In the genomic region with DNA sequence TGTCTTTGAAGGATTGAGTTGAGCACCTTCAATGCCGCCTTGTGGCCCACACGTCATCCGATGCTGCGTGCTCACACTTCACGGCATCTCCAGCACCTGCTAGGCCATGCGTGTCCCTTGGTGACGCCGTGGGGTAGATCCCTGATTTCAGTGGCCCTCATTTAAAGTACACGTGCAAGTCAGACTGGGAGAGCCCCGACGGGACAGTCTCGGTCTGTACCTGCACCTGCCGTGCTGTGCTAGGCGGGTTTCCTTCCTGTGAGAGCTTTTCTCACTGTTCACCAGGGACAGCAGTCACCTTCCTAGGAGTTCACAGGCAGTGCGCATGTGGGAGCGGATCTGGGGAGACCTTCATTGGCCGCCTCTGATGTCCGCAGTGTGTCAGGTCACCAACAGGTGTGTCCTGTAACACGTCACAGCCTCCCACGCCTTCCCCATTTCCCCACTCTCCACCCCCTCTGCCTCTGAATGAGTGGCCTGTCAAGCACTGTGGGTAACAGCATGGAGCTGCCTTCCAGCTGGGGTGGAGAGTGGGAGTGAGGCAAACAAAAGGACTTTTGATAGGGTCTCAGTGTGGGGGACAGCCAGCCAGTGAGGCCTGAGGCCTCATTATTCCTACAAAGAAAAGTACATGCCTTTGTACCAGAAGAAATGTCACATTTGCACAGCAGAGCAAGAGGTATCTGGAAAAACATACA, we compare ENCODE assay signal across 14 cellular contexts.
DNase-seq lines count a peak whose midpoint lies in the region; ATAC-seq and TF ChIP-seq lines count a peak whose summit lies in the region.
"Had no signal": no experiment of that assay in that cellular context is flagged by ENCODE, and none has a peak within 500 bp of the region (broad histone marks: within the 10 kb centered on the region; RNA-seq: fewer than 3 reads in every experiment).

No MANE protein-coding gene starts in this region.

- CTCF ChIA-PET in GM10248 (lab: Yijun Ruan, JAX): no interaction called here

- no peaks in the 10 kb centered on the region for H3K9me3 Mint-ChIP-seq in chondrocyte (ENCODE audit: low read depth)
- H3K9me3 Mint-ChIP-seq: activated T-helper 1 cell treated with anti-CD3 and anti-CD28 coated beads, Interleukin-12 subunit alpha, Interleukin-12 subunit beta, Interleukin-2, Interleukin-4 antibody, amounts not matched to agents 30 ng/mL and 10 ng/mL and 1 ng/mL, durations not matched to agents 14 hours and 24 hours and 36 hours had no signal

- H3K27me3 Mint-ChIP-seq in chondrocyte (ENCODE audit: low read depth): no peaks in the 10 kb centered on the region

- H3K27ac Mint-ChIP-seq in chondrocyte (ENCODE audit: unreplicated experiment): peak overlapping the region; percentile 90
- H3K27ac Mint-ChIP-seq: activated T-helper 1 cell treated with anti-CD3 and anti-CD28 coated beads, Interleukin-12 subunit alpha, Interleukin-12 subunit beta, Interleukin-2, Interleukin-4 antibody, amounts not matched to agents 30 ng/mL and 10 ng/mL and 1 ng/mL, durations not matched to agents 14 hours and 24 hours and 36 hours had no signal

- no peak overlapping the region for H3K4me3 Mint-ChIP-seq in chondrocyte (ENCODE audit: unreplicated experiment)
- H3K4me3 Mint-ChIP-seq: activated T-helper 1 cell treated with anti-CD3 and anti-CD28 coated beads, Interleukin-12 subunit alpha, Interleukin-12 subunit beta, Interleukin-2, Interleukin-4 antibody, amounts not matched to agents 30 ng/mL and 10 ng/mL and 1 ng/mL, durations not matched to agents 14 hours and 24 hours and 36 hours had no signal

- peaks cover 48% of the 10 kb centered on the region for H3K4me1 Mint-ChIP-seq in chondrocyte (ENCODE audit: low read depth)

- DNase-seq in Ammon's horn (ENCODE audit: low spot score) (peak; percentile 94), chondrocyte (ENCODE audit: low spot score) (no peak), left kidney (ENCODE audit: low read depth, low spot score) (peak; percentile 78), sciatic nerve (ENCODE audit: low spot score) (peak; percentile 79), NOMO-1 treated with DMSO at 0.1 percent for 48 hours (lab: John Stamatoyannopoulos, UW; ENCODE audit: unreplicated experiment) (no peak), GM10248 (ENCODE audit: extremely low spot score) (no peak), NCI-H2196 treated with DMSO at 0.1 percent for 48 hours (lab: John Stamatoyannopoulos, UW; ENCODE audit: unreplicated experiment) (no peak), COLO668 (lab: John Stamatoyannopoulos, UW; ENCODE audit: unreplicated experiment) (no peak)
- DNase-seq: activated CD4-positive, alpha-beta T cell treated with anti-CD3 and anti-CD28 coated beads for 4 hours; GM23248; NCI-H226; PC-9; T-helper 1 cell had no signal

- TF ChIP-seq CTCF in chondrocyte (IDR thresholded peaks at IDR 0.05): no peak
- no peak for TF ChIP-seq CTCF in GM10248 (IDR thresholded peaks at IDR 0.05; ENCODE audit: control extremely low read depth, extremely low read depth, low read depth, missing control alignments)

- intact Hi-C loops in sciatic nerve (cut with DNase I): no loop called here

- peaks cover 53% of the 10 kb centered on the region for H3K36me3 Mint-ChIP-seq in chondrocyte (ENCODE audit: low read depth)

- ATAC-seq in sciatic nerve: peak; percentile 23

- POLR2A ChIA-PET in GM10248 (lab: Yijun Ruan, JAX): no interaction called here

Comparison
In these comparisons a context has a peak if more than half of its experiments do, and no peak if none do; other contexts are left out.
1. DNase-seq: peak in Ammon's horn (single experiment), left kidney (single experiment) and sciatic nerve (single experiment); none in chondrocyte (single experiment), NOMO-1 treated with DMSO at 0.1 percent for 48 hours (single experiment), GM10248 (single experiment), NCI-H2196 treated with DMSO at 0.1 percent for 48 hours (single experiment) and COLO668 (single experiment).